In the genomic region with DNA sequence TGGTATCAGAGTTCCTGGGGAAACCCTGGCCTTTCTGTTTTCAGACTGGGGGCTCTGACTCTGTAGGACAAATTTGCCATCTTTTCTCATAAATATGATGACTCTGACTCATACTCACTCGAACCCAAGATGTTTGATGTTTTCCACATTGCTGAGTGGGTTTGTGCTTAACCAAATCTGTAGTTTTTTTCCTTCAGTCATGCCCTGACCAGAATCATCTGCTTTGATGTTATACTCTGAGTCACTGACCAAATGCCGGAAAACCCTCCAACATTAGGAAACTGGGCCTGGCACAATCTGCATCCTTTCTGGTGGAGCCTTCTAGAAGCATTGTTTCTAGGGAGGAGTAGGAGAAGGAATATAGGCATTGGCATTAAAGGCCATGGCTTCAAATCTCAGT, we compare ENCODE assay signal across 13 cellular contexts.
DNase-seq lines count a peak whose midpoint lies in the region; ATAC-seq, FAIRE-seq and TF ChIP-seq lines count a peak whose summit lies in the region.
"Had no signal": no experiment of that assay in that cellular context is flagged by ENCODE, and none has a peak within 500 bp of the region (broad histone marks: within the 10 kb centered on the region; RNA-seq: fewer than 3 reads in every experiment).

No MANE protein-coding gene starts in this region.

- no peak overlapping the region for H3K4me3 Mint-ChIP-seq in astrocyte (ENCODE audit: unreplicated experiment)
- H3K4me3 Mint-ChIP-seq in Calu3 (ENCODE audit: low read depth, unreplicated experiment) = no peak overlapping the region
- H3K4me3 Mint-ChIP-seq: brain had no signal

- ATAC-seq in left lung = peak; percentile 19
- ATAC-seq: esophagus mucosa had no signal

- no TSS peak for BruUV-seq in Calu3 (replicated peaks; lab: Mats Ljungman, UMichigan)

- H3K36me3 Mint-ChIP-seq in astrocyte (ENCODE audit: low read depth, unreplicated experiment) (peaks cover 2% of the 10 kb centered on the region), Calu3 (ENCODE audit: insufficient read depth, unreplicated experiment) (no peaks in the 10 kb centered on the region)
- H3K36me3 Mint-ChIP-seq: brain had no signal

- H3K4me3 ChIP-seq in astrocyte (ENCODE audit: insufficient read depth, low read depth, low read length) (no peak overlapping the region), left lung (no peak overlapping the region)

- peak overlapping the region; percentile 36 for H3K4me2 ChIP-seq in astrocyte (ENCODE audit: low read length)

- DNase-seq in AG08396 (ENCODE audit: low spot score) = peak; percentile 82
- peak; percentile 82 for DNase-seq in HCEC 1CT
- DNase-seq in astrocyte (ENCODE audit: low read depth) = peak; percentile 85
- DNase-seq in left lung = no peak
- no peak for DNase-seq in Calu3
- no peak for DNase-seq in activated CD8-positive, alpha-beta memory T cell treated with anti-CD3 and anti-CD28 coated beads for 24 hours
- DNase-seq in retina = no peak
- no peak for DNase-seq in GM13977 (ENCODE audit: low spot score)
- DNase-seq: NCI-H748 treated with DMSO at 0.1 percent for 48 hours; nucleus accumbens; stimulated activated CD4-positive, alpha-beta T cell treated with anti-CD3 and anti-CD28 coated beads, Interleukin-4, amount 100 ng/mL, for 4 hours had no signal

- H3K27me3 ChIP-seq in astrocyte (ENCODE audit: insufficient read depth, low read length) (no peaks in the 10 kb centered on the region), left lung (no peaks in the 10 kb centered on the region)

- TF ChIP-seq CTCF in astrocyte (IDR thresholded peaks at IDR 0.05; ENCODE audit: insufficient read depth, low read depth, low read length) = no peak
- no peak for TF ChIP-seq CTCF in left lung (IDR thresholded peaks at IDR 0.05)
- TF ChIP-seq CTCF in Calu3 (IDR thresholded peaks at IDR 0.05; ENCODE audit: unreplicated experiment) = no peak
- TF ChIP-seq CTCF in GM13977 (IDR thresholded peaks at IDR 0.05; ENCODE audit: extremely low read depth, insufficient read depth, missing control alignments) = no peak

- H3K79me2 ChIP-seq in astrocyte (ENCODE audit: insufficient read depth, low read length) = no peaks in the 10 kb centered on the region

- H3K9me3 ChIP-seq in astrocyte (ENCODE audit: insufficient read depth, low read depth, low read length) = peaks cover 2% of the 10 kb centered on the region
- no peaks in the 10 kb centered on the region for H3K9me3 ChIP-seq in left lung

- peaks cover 20% of the 10 kb centered on the region for H3K4me1 Mint-ChIP-seq in astrocyte (ENCODE audit: low read depth, unreplicated experiment)
- peaks cover 11% of the 10 kb centered on the region for H3K4me1 Mint-ChIP-seq in Calu3 (ENCODE audit: low read depth, unreplicated experiment)

- H3K4me1 ChIP-seq in astrocyte (ENCODE audit: insufficient read depth, low read length) (peaks cover 15% of the 10 kb centered on the region), left lung (peaks cover 13 to 21% of the 10 kb centered on the region in 2 donors)

- CTCF ChIA-PET in Calu3 (lab: Charles Lee) = no interaction called here

- H3K9ac ChIP-seq in astrocyte (ENCODE audit: low read length) = peak overlapping the region; percentile 39

- H3K36me3 ChIP-seq in astrocyte (ENCODE audit: insufficient read depth, low read length) (no peaks in the 10 kb centered on the region), left lung (no peaks in the 10 kb centered on the region)

- H3K27me3 Mint-ChIP-seq in astrocyte (ENCODE audit: low read depth, unreplicated experiment) = peaks cover 25% of the 10 kb centered on the region
- peaks cover 20% of the 10 kb centered on the region for H3K27me3 Mint-ChIP-seq in Calu3 (ENCODE audit: unreplicated experiment)

- in situ Hi-C loops in GM13977 (cut with MboI; ENCODE audit: low pct_unique_long_range_greater_than_20kb, low sequenced_read_pairs, unreplicated experiment) = no loop called here

- H2AFZ ChIP-seq in astrocyte (ENCODE audit: low read depth, low read length) = no peak overlapping the region

- H3K27ac ChIP-seq in astrocyte (ENCODE audit: low read depth, low read length) (peak overlapping the region; percentile 43), left lung (peak overlapping the region; percentile 26 to 38)

- no peaks in the 10 kb centered on the region for H4K20me1 ChIP-seq in astrocyte (ENCODE audit: insufficient read depth, low read length)

- peak; percentile 88 for FAIRE-seq in astrocyte (lab: Jason Lieb, UNC)

- H3K27ac Mint-ChIP-seq in astrocyte (ENCODE audit: unreplicated experiment) = peak overlapping the region; percentile 9
- no peak overlapping the region for H3K27ac Mint-ChIP-seq in Calu3 (ENCODE audit: unreplicated experiment)

- H3K9me3 Mint-ChIP-seq in astrocyte (ENCODE audit: unreplicated experiment) (no peaks in the 10 kb centered on the region), Calu3 (ENCODE audit: low read depth, unreplicated experiment) (no peaks in the 10 kb centered on the region)

- intact Hi-C loops in left lung (cut with DNase I) = no loop called here
- intact Hi-C loops in Calu3 (cut with micrococcal nuclease; ENCODE audit: unreplicated experiment) = no loop called here

Comparison
In these comparisons a context has a peak if more than half of its experiments do, and no peak if none do; other contexts are left out.
1. DNase-seq: peak in AG08396 (single experiment), HCEC 1CT (single experiment) and astrocyte (single experiment); none in left lung (0 of 2), Calu3 (single experiment), activated CD8-positive, alpha-beta memory T cell treated with anti-CD3 and anti-CD28 coated beads for 24 hours (single experiment), retina (single experiment) and GM13977 (single experiment).